Comparison of ENCODE assay signal across 35 cellular contexts in the genomic region with DNA sequence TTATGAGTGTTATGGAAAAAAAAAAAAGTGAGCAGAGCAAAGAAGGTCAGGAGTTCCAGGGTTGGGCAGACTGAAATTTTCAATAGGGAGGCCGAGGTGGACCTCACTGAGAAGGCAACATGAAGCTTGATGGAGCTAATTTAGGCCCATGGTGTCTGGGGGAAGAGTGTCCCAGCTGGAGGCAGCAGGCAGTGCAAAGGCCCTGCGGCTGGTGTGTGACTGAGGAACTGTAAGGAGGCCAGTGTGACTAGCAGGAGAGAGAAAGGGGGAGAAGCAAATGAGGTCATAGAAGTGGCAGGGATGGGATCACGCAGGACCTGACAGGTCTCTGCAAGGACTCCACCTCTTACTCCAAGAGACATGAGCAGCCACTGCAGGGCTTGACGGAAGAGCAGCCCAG. TPM values are rescaled to one million over a fixed set of nuclear protein-coding genes. Genes with fewer than 3 reads are reported as not detected.
"Had no signal": no experiment of that assay in that cellular context is flagged by ENCODE, and none has a peak within 500 bp of the region (broad histone marks: within the 10 kb centered on the region; RNA-seq: fewer than 3 reads in every experiment).

No MANE protein-coding gene starts in this region.

- ATAC-seq: left colon; left lung; pancreas; right cardiac atrium; stimulated activated memory B cell treated with anti-CD40 and anti-IgM and Interleukin-4, amounts not matched to agents 10 μg/mL and 1 μg/mL and 100 μg/mL, for 72 hours; stimulated activated naive CD8-positive, alpha-beta T cell treated with anti-CD3 and anti-CD28 coated beads, Interleukin-15, amount 100 ng/mL, for 72 hours had no signal

- H3K27me3 ChIP-seq: pancreas had no signal

- H3K27ac Mint-ChIP-seq: mesothelial cell of epicardium; natural killer cell treated with Interleukin-12 subunit alpha and Interleukin-12 subunit beta and Interleukin-15 and Interleukin-18, amount 100 ng/mL, for 72 hours; stimulated activated memory B cell treated with anti-CD40 and anti-IgM and Interleukin-4, amounts not matched to agents 10 μg/mL and 1 μg/mL and 100 μg/mL, for 72 hours; stimulated activated naive CD8-positive, alpha-beta T cell treated with anti-CD3 and anti-CD28 coated beads, Interleukin-15, amount 100 ng/mL, for 72 hours; type B pancreatic cell had no signal

- H3K4me1 Mint-ChIP-seq: immature natural killer cell; stimulated activated naive CD8-positive, alpha-beta T cell treated with anti-CD3 and anti-CD28 coated beads, Interleukin-15, amount 100 ng/mL, for 72 hours had no signal

- H3K36me3 Mint-ChIP-seq: immature natural killer cell; mesothelial cell of epicardium; natural killer cell treated with Interleukin-12 subunit alpha and Interleukin-12 subunit beta and Interleukin-15 and Interleukin-18, amount 100 ng/mL, for 72 hours; stimulated activated memory B cell treated with anti-CD40 and anti-IgM and Interleukin-4, amounts not matched to agents 10 μg/mL and 1 μg/mL and 100 μg/mL, for 72 hours; type B pancreatic cell had no signal

- H3K4me1 ChIP-seq: left lung, pancreas, prostate gland, sigmoid colon, uterus had no signal

- DNase-seq: hypothalamus; immature natural killer cell; kidney; left colon; left lung; mesendoderm; naive B cell; nucleus accumbens; pancreas; retina; right cardiac atrium; sigmoid colon; small intestine; stimulated activated CD4-positive, alpha-beta T cell treated with anti-CD3 and anti-CD28 coated beads, Interleukin-1b, Interleukin-23, amount 100 ng/mL, for 48 hours; stimulated activated CD4-positive, alpha-beta T cell treated with anti-CD3 and anti-CD28 coated beads, Interleukin-2, amount 100 ng/mL, for 48 hours; stimulated activated CD4-positive, alpha-beta T cell treated with anti-CD3 and anti-CD28 coated beads, Interleukin-4, amount 100 ng/mL, for 4 hours; stimulated activated CD8-positive, alpha-beta memory T cell treated with anti-CD3 and anti-CD28 coated beads, Interleukin-4, amount 100 ng/mL, for 48 hours; stimulated activated naive CD4-positive, alpha-beta T cell treated with Interleukin-2 at 50 U/mL for 16 hours; stimulated activated naive CD8-positive, alpha-beta T cell treated with anti-CD3 and anti-CD28 coated beads, Interleukin-15, amount 100 ng/mL, for 72 hours; substantia nigra; uterus had no signal

- H3K4me3 Mint-ChIP-seq: immature natural killer cell; mesothelial cell of epicardium; naive B cell; natural killer cell treated with Interleukin-12 subunit alpha and Interleukin-12 subunit beta and Interleukin-15 and Interleukin-18, amount 100 ng/mL, for 72 hours; stimulated activated memory B cell treated with anti-CD40 and anti-IgM and Interleukin-4, amounts not matched to agents 10 μg/mL and 1 μg/mL and 100 μg/mL, for 72 hours; stimulated activated naive CD8-positive, alpha-beta T cell treated with anti-CD3 and anti-CD28 coated beads, Interleukin-15, amount 100 ng/mL, for 72 hours; type B pancreatic cell had no signal

- H3K4me3 ChIP-seq: left lung, lung, pancreas, prostate gland, sigmoid colon, tibial nerve, uterus had no signal

- FAIRE-seq: islet of Langerhans, kidney, pancreas, small intestine had no signal

- H3K27ac ChIP-seq: left lung, pancreas, prostate gland, sigmoid colon, tibial nerve, uterus had no signal

- H3K36me3 ChIP-seq: pancreas, prostate gland, sigmoid colon, tibial nerve, uterus had no signal

- H3K9me3 ChIP-seq: left lung, pancreas, prostate gland, sigmoid colon, tibial nerve, uterus had no signal

- H3K9me3 Mint-ChIP-seq: immature natural killer cell; mesothelial cell of epicardium; natural killer cell treated with Interleukin-12 subunit alpha and Interleukin-12 subunit beta and Interleukin-15 and Interleukin-18, amount 100 ng/mL, for 72 hours; stimulated activated memory B cell treated with anti-CD40 and anti-IgM and Interleukin-4, amounts not matched to agents 10 μg/mL and 1 μg/mL and 100 μg/mL, for 72 hours; stimulated activated naive CD8-positive, alpha-beta T cell treated with anti-CD3 and anti-CD28 coated beads, Interleukin-15, amount 100 ng/mL, for 72 hours; type B pancreatic cell had no signal

RNA-seq across cellular contexts. Expression of gene ARHGEF15, which starts 10.2 kb away (rescaled TPM):
- total RNA-seq: mesothelial cell of epicardium; mononuclear cell; natural killer cell treated with Interleukin-12 subunit alpha and Interleukin-12 subunit beta and Interleukin-15 and Interleukin-18, amount 100 ng/mL, for 72 hours; osteoblast had no signal
- polyA plus RNA-seq: immature natural killer cell had no signal

RNA-seq across cellular contexts. Expression of gene ODF4, which starts 19.4 kb away (rescaled TPM):
- total RNA-seq: kidney; left colon; left lung; liver; lung; mesothelial cell of epicardium; mononuclear cell; natural killer cell treated with Interleukin-12 subunit alpha and Interleukin-12 subunit beta and Interleukin-15 and Interleukin-18, amount 100 ng/mL, for 72 hours; osteoblast; pancreas; prostate gland; right cardiac atrium; sigmoid colon; temporal lobe; tibial nerve; ureter; uterus had no signal
- polyA plus RNA-seq: immature natural killer cell, liver, lung, neural cell, pancreas, right cardiac atrium, sigmoid colon, small intestine had no signal
